ENCODE assay signal across 13 cellular contexts in genomic region chr13:110216403-110217041, GRCh38.
DNase-seq lines count a peak whose midpoint lies in the region; ATAC-seq and TF ChIP-seq lines count a peak whose summit lies in the region.
"Had no signal": no experiment of that assay in that cellular context is flagged by ENCODE, and none has a peak within 500 bp of the region (broad histone marks: within the 10 kb centered on the region; RNA-seq: fewer than 3 reads in every experiment).

No MANE protein-coding gene starts in this region.

- H3K27me3 ChIP-seq in SJSA1 (replicated peaks) (no peaks in the 10 kb centered on the region), muscle layer of duodenum (ENCODE audit: low read depth, low read length) (no peaks in the 10 kb centered on the region), tibial artery (no peaks in the 10 kb centered on the region)

- TF ChIP-seq CTCF in fibroblast of pulmonary artery (IDR thresholded peaks at IDR 0.05; ENCODE audit: low read length, missing control alignments) = no peak
- TF ChIP-seq CTCF in tibial artery (IDR thresholded peaks at IDR 0.05) = no peak

- intact Hi-C loops in tibial artery (cut with DNase I; ENCODE audit: low total_unique reads) = loop anchor here (10.0 kb wide), 1 partner anchor 498 kb away; the partner anchor contains the start of gene ING1

- DNase-seq in SJSA1 (ENCODE audit: low read depth in 1 of 2, low spot score in 2 of 2) (peak in 1 of 2 experiments; percentile 37), fibroblast of pulmonary artery (ENCODE audit: low read depth) (peak; percentile 96), tibial artery (peak in 1 of 2 donors; percentile 84), mucosa of gallbladder (ENCODE audit: low spot score) (no peak), NCI-H524 treated with DMSO at 0.1 percent for 48 hours (lab: John Stamatoyannopoulos, UW) (no peak), NCI-H1092 treated with DMSO at 0.1 percent for 48 hours (lab: John Stamatoyannopoulos, UW) (no peak)
- DNase-seq: activated CD4-positive, alpha-beta T cell treated with anti-CD3 and anti-CD28 coated beads, Interleukin-2, amount 50 U/mL, for 1 hour; NCI-H2029; SIG-M5; small intestine had no signal

- no peak for ATAC-seq in HG02884 (IDR thresholded peaks at IDR 0.05; ENCODE audit: unreplicated experiment)
- ATAC-seq: stimulated activated effector memory CD8-positive, alpha-beta T cell treated with anti-CD3 and anti-CD28 coated beads, Interleukin-12 subunit alpha, Interleukin-12 subunit beta, amount 100 ng/mL, for 72 hours had no signal

- H3K9me3 ChIP-seq in SJSA1 (replicated peaks) (no peaks in the 10 kb centered on the region), muscle layer of duodenum (ENCODE audit: control insufficient read depth in 1 of 2, low read length in 2 of 2) (no peaks in the 10 kb centered on the region), tibial artery (no peaks in the 10 kb centered on the region)

- peaks cover 28% of the 10 kb centered on the region for H3K36me3 ChIP-seq in SJSA1
- H3K36me3 ChIP-seq in muscle layer of duodenum (ENCODE audit: control insufficient read depth in 1 of 2, insufficient read depth in 2 of 2, low read length in 2 of 2) = peaks cover 7 to 9% of the 10 kb centered on the region in 2 donors
- peaks cover 19 to 34% (median 21%) of the 10 kb centered on the region in 3 donors for H3K36me3 ChIP-seq in tibial artery

- H3K4me3 ChIP-seq in SJSA1 = no peak overlapping the region
- no peak overlapping the region for H3K4me3 ChIP-seq in fibroblast of pulmonary artery (replicated peaks; ENCODE audit: low read depth, low read length)
- peak overlapping the region in 1 of 2 donors; percentile 3 for H3K4me3 ChIP-seq in muscle layer of duodenum (ENCODE audit: low read depth in 1 of 2, low read length in 2 of 2)
- peak overlapping the region in 1 of 2 donors; percentile 12 for H3K4me3 ChIP-seq in tibial artery

- H3K4me1 ChIP-seq in SJSA1 (replicated peaks) = peaks cover 27% of the 10 kb centered on the region
- peaks cover 22 to 46% of the 10 kb centered on the region in 2 donors for H3K4me1 ChIP-seq in muscle layer of duodenum (ENCODE audit: control insufficient read depth in 1 of 2, insufficient read depth in 2 of 2, low read length in 2 of 2)
- H3K4me1 ChIP-seq in tibial artery = peaks cover 8 to 77% (median 53%) of the 10 kb centered on the region in 4 donors

- H3K27ac ChIP-seq in SJSA1 (0 out of 2 replicates have a peak overlapping the region, but pooled peaks have one; percentile 1), muscle layer of duodenum (ENCODE audit: low read length) (peak overlapping the region; percentile 79), tibial artery (peak overlapping the region; percentile 73 to 78)

Comparison
In these comparisons a context has a peak if more than half of its experiments do, and no peak if none do; other contexts are left out.
1. H3K27ac ChIP-seq: peak in every context shown above with its lines; median percentile 79 in muscle layer of duodenum; 76 in tibial artery; 1 in SJSA1.